Comparison of ENCODE assay signal across 25 cellular contexts in genomic region chr9:115226152-115226551, GRCh38.
DNase-seq lines count a peak whose midpoint lies in the region; ATAC-seq, FAIRE-seq and TF ChIP-seq lines count a peak whose summit lies in the region.
"Had no signal": no experiment of that assay in that cellular context is flagged by ENCODE, and none has a peak within 500 bp of the region (broad histone marks: within the 10 kb centered on the region; RNA-seq: fewer than 3 reads in every experiment).

No MANE protein-coding gene starts in this region.

- no peaks in the 10 kb centered on the region for H3K9me3 ChIP-seq in A549
- no peaks in the 10 kb centered on the region; the same call in 1 of the 2 replicates for H3K9me3 ChIP-seq in PC-9 (ENCODE audit: insufficient read depth, low read depth)
- peaks cover 2% of the 10 kb centered on the region for H3K9me3 ChIP-seq in keratinocyte (ENCODE audit: control insufficient read depth, low read depth, low read length)
- no peaks in the 10 kb centered on the region for H3K9me3 ChIP-seq in right lobe of liver
- H3K9me3 ChIP-seq in spleen: no peaks in the 10 kb centered on the region
- H3K9me3 ChIP-seq: mucosa of descending colon, suprapubic skin had no signal

- peak; percentile 60 for TF ChIP-seq CTCF in A549 (IDR thresholded peaks at IDR 0.05)
- peak; percentile 55 for TF ChIP-seq CTCF in PC-9 (conservative IDR thresholded peaks at IDR 0.05)
- TF ChIP-seq CTCF in keratinocyte (optimal IDR thresholded peaks at IDR 0.05 in 1 of 3, IDR thresholded peaks at IDR 0.05 in 1 of 3, conservative IDR thresholded peaks at IDR 0.05 in 1 of 3; ENCODE audit: extremely low read depth in 1 of 3, insufficient read depth in 2 of 3, low read length in 3 of 3): no peak
- no peak for TF ChIP-seq CTCF in right lobe of liver (IDR thresholded peaks at IDR 0.05)
- TF ChIP-seq CTCF in spleen (IDR thresholded peaks at IDR 0.05 in 8 of 11, conservative IDR thresholded peaks at IDR 0.05 in 3 of 11): no peak

- H3K9me2 ChIP-seq in PC-9 (ENCODE audit: insufficient read depth): no peaks in the 10 kb centered on the region

- POLR2A ChIA-PET in A549 (lab: Yijun Ruan, JAX): no interaction called here
- POLR2A ChIA-PET in PC-9 (lab: Charles Lee; ENCODE audit: unreplicated experiment): no interaction called here

- ATAC-seq in A549 (no peak), right lobe of liver (no peak)
- ATAC-seq: activated T-cell treated with anti-CD3 and anti-CD28 coated beads, Interleukin-2, amount 50 U/mL, for 4 hours; left colon; mucosa of descending colon; natural killer cell; T-cell had no signal

- CTCF ChIA-PET in A549 (lab: Yijun Ruan, JAX): interaction anchor here (0.7 to 2.7 kb wide), 8 partner anchors 10 to 298 kb away, joined by 3 to 13 read pairs (median 4); no protein-coding TSS in a partner anchor
- CTCF ChIA-PET in PC-9 (lab: Charles Lee): interaction anchor here (0.7 to 0.8 kb wide), 2 partner anchors 298 to 364 kb away, joined by 3 to 5 read pairs; no protein-coding TSS in a partner anchor

- FAIRE-seq in A549 (lab: Jason Lieb, UNC) (no peak), keratinocyte (lab: Jason Lieb, UNC) (peak; percentile 20)
- FAIRE-seq: bronchial epithelial cell had no signal

- no peaks in the 10 kb centered on the region for H3K9me1 ChIP-seq in keratinocyte (ENCODE audit: control insufficient read depth, extremely low read depth, insufficient read depth, low read length)

- H2AFZ ChIP-seq in PC-9: no peak overlapping the region
- H2AFZ ChIP-seq in keratinocyte (ENCODE audit: control insufficient read depth, low read length): no peak overlapping the region

- no peaks in the 10 kb centered on the region for H3K79me2 ChIP-seq in PC-9 (ENCODE audit: low read depth)
- no peaks in the 10 kb centered on the region for H3K79me2 ChIP-seq in keratinocyte (ENCODE audit: control insufficient read depth, insufficient read depth, low read length)

- H3K4me1 ChIP-seq in A549 (peaks cover 3% of the 10 kb centered on the region; the same call in 1 of the 3 replicates), PC-9 (replicated peaks; ENCODE audit: insufficient read depth) (no peaks in the 10 kb centered on the region), keratinocyte (ENCODE audit: control insufficient read depth, extremely low read depth, insufficient read depth, low read length) (peaks cover 3% of the 10 kb centered on the region), right lobe of liver (no peaks in the 10 kb centered on the region), spleen (no peaks in the 10 kb centered on the region)
- H3K4me1 ChIP-seq: suprapubic skin had no signal

- H3K4me3 ChIP-seq in A549: no peak overlapping the region
- H3K4me3 ChIP-seq in H7 (ENCODE audit: insufficient read depth, low read depth, low read length): no peak overlapping the region
- H3K4me3 ChIP-seq in PC-9: no peak overlapping the region
- H3K4me3 ChIP-seq in keratinocyte (ENCODE audit: control insufficient read depth in 2 of 3, extremely low read depth in 1 of 3, insufficient read depth in 2 of 3, low read depth in 1 of 3, low read length in 3 of 3): no peak overlapping the region
- no peak overlapping the region for H3K4me3 ChIP-seq in right lobe of liver
- H3K4me3 ChIP-seq in spleen: no peak overlapping the region
- H3K4me3 ChIP-seq: mucosa of descending colon, suprapubic skin had no signal

- H3K9ac ChIP-seq in keratinocyte (ENCODE audit: control insufficient read depth, extremely low read depth, insufficient read depth, low read length): no peak overlapping the region

- no peaks in the 10 kb centered on the region for H3K27me3 ChIP-seq in H7 (ENCODE audit: control insufficient read depth, insufficient read depth, low read length)
- no peaks in the 10 kb centered on the region for H3K27me3 ChIP-seq in PC-9 (ENCODE audit: insufficient read depth, low read depth)
- no peaks in the 10 kb centered on the region for H3K27me3 ChIP-seq in keratinocyte (ENCODE audit: control insufficient read depth, extremely low read depth, insufficient read depth, low read length)
- no peaks in the 10 kb centered on the region for H3K27me3 ChIP-seq in right lobe of liver
- no peaks in the 10 kb centered on the region for H3K27me3 ChIP-seq in spleen (replicated peaks in 1 of 7)
- H3K27me3 ChIP-seq: suprapubic skin had no signal

- intact Hi-C loops in PC-9 (cut with micrococcal nuclease; ENCODE audit: unreplicated experiment) (loop anchor here (1.0 to 5.0 kb wide), 2 partner anchors 209 to 298 kb away; no protein-coding TSS in a partner anchor), right lobe of liver (cut with DNase I) (no loop called here), spleen (cut with DNase I; ENCODE audit: low total_unique reads) (no loop called here)

- no peak overlapping the region for H3K27ac ChIP-seq in A549
- no peak overlapping the region for H3K27ac ChIP-seq in PC-9
- H3K27ac ChIP-seq in keratinocyte (ENCODE audit: control insufficient read depth, insufficient read depth, low read length): no peak overlapping the region
- no peak overlapping the region for H3K27ac ChIP-seq in right lobe of liver
- no peak overlapping the region for H3K27ac ChIP-seq in spleen
- H3K27ac ChIP-seq: suprapubic skin had no signal

- H3K36me3 ChIP-seq in H7 (replicated peaks; ENCODE audit: control insufficient read depth, insufficient read depth, low read length): no peaks in the 10 kb centered on the region
- H3K36me3 ChIP-seq in PC-9 (ENCODE audit: low read depth): no peaks in the 10 kb centered on the region
- no peaks in the 10 kb centered on the region for H3K36me3 ChIP-seq in keratinocyte (ENCODE audit: control insufficient read depth in 2 of 2, extremely low read depth in 1 of 2, insufficient read depth in 2 of 2, low read length in 2 of 2)
- H3K36me3 ChIP-seq in right lobe of liver: no peaks in the 10 kb centered on the region
- no peaks in the 10 kb centered on the region for H3K36me3 ChIP-seq in spleen
- H3K36me3 ChIP-seq: suprapubic skin had no signal

- no peak for TF ChIP-seq POLR2A in A549 (IDR thresholded peaks at IDR 0.05; ENCODE audit: low read length)
- no peak for TF ChIP-seq POLR2A in right lobe of liver (IDR thresholded peaks at IDR 0.05)
- TF ChIP-seq POLR2A in spleen (IDR thresholded peaks at IDR 0.05): no peak

- 37% methylated on average over 3 of the region's 3 CpGs for WGBS in A549 (ENCODE audit: missing lambda C conversion rate)
- 74% methylated on average over 3 of the region's 3 CpGs for WGBS in right lobe of liver (ENCODE audit: insufficient coverage, low coverage, low lambda C conversion rate, missing lambda C conversion rate)
- 83 to 96% (median 88%) methylated on average over 3 of the region's 3 CpGs for WGBS in spleen, 5 donors

- no TSS peak for BruUV-seq in PC-9 (replicated peaks; lab: Mats Ljungman, UMichigan)

- H3K4me2 ChIP-seq in A549: no peak overlapping the region
- no peak overlapping the region for H3K4me2 ChIP-seq in PC-9
- no peak overlapping the region for H3K4me2 ChIP-seq in keratinocyte (ENCODE audit: control insufficient read depth, extremely low read depth, insufficient read depth, low read depth, low read length)

- peak; percentile 69 to 71 for TF ChIP-seq RAD21 in A549 (conservative IDR thresholded peaks at IDR 0.05 in 1 of 2, IDR thresholded peaks at IDR 0.05 in 1 of 2)

- TF ChIP-seq EP300 in A549 (IDR thresholded peaks at IDR 0.05): no peak

- H3F3A ChIP-seq in PC-9 (ENCODE audit: insufficient read depth, low read depth): no peaks in the 10 kb centered on the region

- dilution Hi-C loops in keratinocyte (cut with MboI; ENCODE audit: extremely low pct_ligation_motif_present, low sequenced_read_pairs): no loop called here

- H4K20me1 ChIP-seq in PC-9 (ENCODE audit: insufficient read depth) (no peaks in the 10 kb centered on the region), keratinocyte (ENCODE audit: control insufficient read depth, extremely low read depth, insufficient read depth, low read length) (no peaks in the 10 kb centered on the region)

- DNase-seq in A549 (ENCODE audit: low read depth in 1 of 2, low spot score in 1 of 2) (no peak), H7 (peak; percentile 2), PC-9 (no peak), keratinocyte (ENCODE audit: low read depth, low spot score) (no peak), NCI-H128 (lab: John Stamatoyannopoulos, UW; ENCODE audit: unreplicated experiment) (no peak), NCI-H82 (lab: John Stamatoyannopoulos, UW) (no peak), right lobe of liver (no peak), spleen (no peak)
- DNase-seq: activated gamma-delta T cell; activated naive CD8-positive, alpha-beta T cell treated with anti-CD3 and anti-CD28 coated beads for 36 hours; activated T-cell treated with anti-CD3 and anti-CD28 coated beads, Interleukin-2, amount 50 U/mL, for 4 hours; DMS53; HFFc6; left colon; mucosa of descending colon; natural killer cell; NCI-H1092 treated with DMSO at 0.1 percent for 48 hours; NCI-H187 treated with DMSO at 0.1 percent for 48 hours; NCI-H2171 treated with DMSO at 0.1 percent for 48 hours; NCI-H524 treated with DMSO at 0.1 percent for 48 hours; RPMI8226; stimulated activated naive CD4-positive, alpha-beta T cell treated with Interleukin-2 at 50 U/mL for 16 hours; T-cell had no signal

TF ChIP-seq in A549, 52 proteins besides CTCF, POLR2A, EP300 and RAD21:
- no peak for TF ChIP-seq EHF (CRISPR knock-in tag; IDR thresholded peaks at IDR 0.05)
- no peak for TF ChIP-seq KDM1A (IDR thresholded peaks at IDR 0.05; ENCODE audit: low read depth)
- no peak for TF ChIP-seq CHD4 (IDR thresholded peaks at IDR 0.05; ENCODE audit: borderline replicate concordance)
- TF ChIP-seq SMC3 (IDR thresholded peaks at IDR 0.05): peak; percentile 69

Comparison
In these comparisons a context has a peak if more than half of its experiments do, and no peak if none do; other contexts are left out.
1. CTCF ChIP-seq: peak in A549 (single experiment) and PC-9 (single experiment); none in keratinocyte (0 of 3), right lobe of liver (0 of 4) and spleen (0 of 11).